In the genomic region with DNA sequence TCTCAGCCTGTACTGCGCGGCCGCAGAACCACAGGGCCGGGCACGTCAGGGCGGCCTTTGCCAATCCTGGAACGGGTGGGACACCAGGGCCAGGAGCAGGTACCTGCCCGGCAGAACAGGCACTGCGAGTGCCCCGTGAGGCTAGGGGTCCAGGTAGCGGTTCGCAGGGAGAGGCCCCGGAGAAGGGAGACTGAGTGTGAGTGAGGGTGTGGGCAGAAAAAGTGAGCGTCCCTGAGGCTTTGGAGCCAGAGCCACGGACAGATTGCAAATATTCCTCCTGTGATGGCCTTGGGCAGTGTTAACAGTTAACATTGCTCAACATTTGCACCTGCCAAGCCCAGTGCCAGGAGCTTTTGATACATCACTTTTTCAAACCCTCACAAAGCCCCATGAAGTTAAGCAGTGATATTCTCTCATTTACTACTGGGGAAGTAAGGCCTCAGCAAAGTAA, we compare ENCODE assay signal across 1 cellular context.
TF ChIP-seq lines count a peak whose summit lies in the region.

No MANE protein-coding gene starts in this region.

TF ChIP-seq in GM12878, 131 proteins besides CTCF, POLR2A, EP300 and RAD21:
- TF ChIP-seq MYC (IDR thresholded peaks at IDR 0.05; ENCODE audit: insufficient read depth, insufficient read length, insufficient replicate concordance, low read length, severe bottlenecking), result no peak
- no peak for TF ChIP-seq ZNF217 (IDR thresholded peaks at IDR 0.05)
- no peak for TF ChIP-seq MTA2 (IDR thresholded peaks at IDR 0.05; ENCODE audit: low read depth)
- TF ChIP-seq, protein P1, sequence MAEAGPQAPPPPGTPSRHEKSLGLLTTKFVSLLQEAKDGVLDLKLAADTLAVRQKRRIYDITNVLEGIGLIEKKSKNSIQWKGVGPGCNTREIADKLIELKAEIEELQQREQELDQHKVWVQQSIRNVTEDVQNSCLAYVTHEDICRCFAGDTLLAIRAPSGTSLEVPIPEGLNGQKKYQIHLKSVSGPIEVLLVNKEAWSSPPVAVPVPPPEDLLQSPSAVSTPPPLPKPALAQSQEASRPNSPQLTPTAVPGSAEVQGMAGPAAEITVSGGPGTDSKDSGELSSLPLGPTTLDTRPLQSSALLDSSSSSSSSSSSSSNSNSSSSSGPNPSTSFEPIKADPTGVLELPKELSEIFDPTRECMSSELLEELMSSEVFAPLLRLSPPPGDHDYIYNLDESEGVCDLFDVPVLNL (IDR thresholded peaks at IDR 0.05; ENCODE audit: low read depth, low read length), result no peak
- TF ChIP-seq, protein P2, sequence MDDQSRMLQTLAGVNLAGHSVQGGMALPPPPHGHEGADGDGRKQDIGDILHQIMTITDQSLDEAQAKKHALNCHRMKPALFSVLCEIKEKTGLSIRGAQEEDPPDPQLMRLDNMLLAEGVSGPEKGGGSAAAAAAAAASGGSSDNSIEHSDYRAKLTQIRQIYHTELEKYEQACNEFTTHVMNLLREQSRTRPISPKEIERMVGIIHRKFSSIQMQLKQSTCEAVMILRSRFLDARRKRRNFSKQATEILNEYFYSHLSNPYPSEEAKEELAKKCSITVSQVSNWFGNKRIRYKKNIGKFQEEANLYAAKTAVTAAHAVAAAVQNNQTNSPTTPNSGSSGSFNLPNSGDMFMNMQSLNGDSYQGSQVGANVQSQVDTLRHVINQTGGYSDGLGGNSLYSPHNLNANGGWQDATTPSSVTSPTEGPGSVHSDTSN (IDR thresholded peaks at IDR 0.05; ENCODE audit: insufficient replicate concordance, low read depth, low read length), result no peak
- TF ChIP-seq NRF1 (conservative IDR thresholded peaks at IDR 0.05; ENCODE audit: low read depth, low read length), result no peak
- no peak for TF ChIP-seq ATF7 (IDR thresholded peaks at IDR 0.05; ENCODE audit: low read depth)
- TF ChIP-seq STAT1 (conservative IDR thresholded peaks at IDR 0.05), result no peak
- TF ChIP-seq, protein P3, sequence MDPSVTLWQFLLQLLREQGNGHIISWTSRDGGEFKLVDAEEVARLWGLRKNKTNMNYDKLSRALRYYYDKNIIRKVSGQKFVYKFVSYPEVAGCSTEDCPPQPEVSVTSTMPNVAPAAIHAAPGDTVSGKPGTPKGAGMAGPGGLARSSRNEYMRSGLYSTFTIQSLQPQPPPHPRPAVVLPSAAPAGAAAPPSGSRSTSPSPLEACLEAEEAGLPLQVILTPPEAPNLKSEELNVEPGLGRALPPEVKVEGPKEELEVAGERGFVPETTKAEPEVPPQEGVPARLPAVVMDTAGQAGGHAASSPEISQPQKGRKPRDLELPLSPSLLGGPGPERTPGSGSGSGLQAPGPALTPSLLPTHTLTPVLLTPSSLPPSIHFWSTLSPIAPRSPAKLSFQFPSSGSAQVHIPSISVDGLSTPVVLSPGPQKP (IDR thresholded peaks at IDR 0.05; ENCODE audit: low read depth, low read length), result no peak
- TF ChIP-seq CBX5 (IDR thresholded peaks at IDR 0.05; ENCODE audit: low read depth), result no peak
- no peak for TF ChIP-seq NFYA (IDR thresholded peaks at IDR 0.05; ENCODE audit: borderline replicate concordance, low read depth, low read length)
- no peak for TF ChIP-seq CBFB (IDR thresholded peaks at IDR 0.05; ENCODE audit: low read depth)
- TF ChIP-seq SKIL (IDR thresholded peaks at IDR 0.05; ENCODE audit: low read depth, poor library complexity, severe bottlenecking), result no peak
- no peak for TF ChIP-seq MLLT1 (IDR thresholded peaks at IDR 0.05)
- TF ChIP-seq SREBF2 (IDR thresholded peaks at IDR 0.05; ENCODE audit: low read length), result no peak
- TF ChIP-seq TCF12 (IDR thresholded peaks at IDR 0.05; ENCODE audit: low read depth, low read length), result no peak
